In the genomic region with DNA sequence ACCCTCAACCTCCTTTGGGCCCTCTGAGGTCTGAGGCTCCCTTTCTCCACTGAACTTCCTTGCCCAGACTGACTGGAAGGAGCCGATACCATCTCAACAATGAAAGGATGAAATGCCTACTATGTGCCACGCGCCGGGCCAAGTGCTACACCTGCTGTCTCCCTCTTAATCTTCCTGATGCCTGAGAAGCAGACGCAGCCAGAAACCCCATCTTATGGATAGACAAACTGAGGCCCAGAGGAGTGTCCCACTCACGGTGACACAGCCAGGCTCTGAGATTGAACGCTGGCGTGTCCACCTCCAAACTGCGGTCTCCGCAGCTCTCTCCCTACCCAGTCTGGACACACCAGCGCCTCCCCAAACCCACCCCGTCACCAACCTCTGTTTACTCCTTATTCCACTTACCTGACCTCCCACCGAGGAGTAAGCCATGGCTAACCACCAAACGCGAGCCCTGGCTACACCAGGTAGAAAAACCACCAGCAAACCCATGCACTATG, we compare ENCODE assay signal across 3 cellular contexts.
TF ChIP-seq lines count a peak whose summit lies in the region.

No MANE protein-coding gene starts in this region.

TF ChIP-seq in HCT116, 20 proteins besides CTCF, POLR2A, EP300 and RAD21:
- TF ChIP-seq, protein P1, sequence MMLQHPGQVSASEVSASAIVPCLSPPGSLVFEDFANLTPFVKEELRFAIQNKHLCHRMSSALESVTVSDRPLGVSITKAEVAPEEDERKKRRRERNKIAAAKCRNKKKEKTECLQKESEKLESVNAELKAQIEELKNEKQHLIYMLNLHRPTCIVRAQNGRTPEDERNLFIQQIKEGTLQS (IDR thresholded peaks at IDR 0.05) = no peak
- TF ChIP-seq ZNF274 (IDR thresholded peaks at IDR 0.05; ENCODE audit: low read depth, low read length) (no peak), TCF7L2 (IDR thresholded peaks at IDR 0.05; ENCODE audit: borderline replicate concordance, extremely low read depth, insufficient read depth, insufficient read length) (no peak), EGR1 (IDR thresholded peaks at IDR 0.05; ENCODE audit: low read depth) (no peak), SP1 (IDR thresholded peaks at IDR 0.05; ENCODE audit: low read depth) (no peak), CEBPB (IDR thresholded peaks at IDR 0.05; ENCODE audit: low read depth) (no peak)
- TF ChIP-seq, protein P2, sequence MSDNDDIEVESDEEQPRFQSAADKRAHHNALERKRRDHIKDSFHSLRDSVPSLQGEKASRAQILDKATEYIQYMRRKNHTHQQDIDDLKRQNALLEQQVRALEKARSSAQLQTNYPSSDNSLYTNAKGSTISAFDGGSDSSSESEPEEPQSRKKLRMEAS (IDR thresholded peaks at IDR 0.05) = no peak

TF ChIP-seq in liver, 16 proteins besides CTCF, POLR2A, EP300 and RAD21:
- TF ChIP-seq RXRA (IDR thresholded peaks at IDR 0.05) = no peak
- TF ChIP-seq, protein P3, sequence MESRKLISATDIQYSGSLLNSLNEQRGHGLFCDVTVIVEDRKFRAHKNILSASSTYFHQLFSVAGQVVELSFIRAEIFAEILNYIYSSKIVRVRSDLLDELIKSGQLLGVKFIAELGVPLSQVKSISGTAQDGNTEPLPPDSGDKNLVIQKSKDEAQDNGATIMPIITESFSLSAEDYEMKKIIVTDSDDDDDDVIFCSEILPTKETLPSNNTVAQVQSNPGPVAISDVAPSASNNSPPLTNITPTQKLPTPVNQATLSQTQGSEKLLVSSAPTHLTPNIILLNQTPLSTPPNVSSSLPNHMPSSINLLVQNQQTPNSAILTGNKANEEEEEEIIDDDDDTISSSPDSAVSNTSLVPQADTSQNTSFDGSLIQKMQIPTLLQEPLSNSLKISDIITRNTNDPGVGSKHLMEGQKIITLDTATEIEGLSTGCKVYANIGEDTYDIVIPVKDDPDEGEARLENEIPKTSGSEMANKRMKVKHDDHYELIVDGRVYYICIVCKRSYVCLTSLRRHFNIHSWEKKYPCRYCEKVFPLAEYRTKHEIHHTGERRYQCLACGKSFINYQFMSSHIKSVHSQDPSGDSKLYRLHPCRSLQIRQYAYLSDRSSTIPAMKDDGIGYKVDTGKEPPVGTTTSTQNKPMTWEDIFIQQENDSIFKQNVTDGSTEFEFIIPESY (IDR thresholded peaks at IDR 0.05) = no peak
- TF ChIP-seq, protein P4, sequence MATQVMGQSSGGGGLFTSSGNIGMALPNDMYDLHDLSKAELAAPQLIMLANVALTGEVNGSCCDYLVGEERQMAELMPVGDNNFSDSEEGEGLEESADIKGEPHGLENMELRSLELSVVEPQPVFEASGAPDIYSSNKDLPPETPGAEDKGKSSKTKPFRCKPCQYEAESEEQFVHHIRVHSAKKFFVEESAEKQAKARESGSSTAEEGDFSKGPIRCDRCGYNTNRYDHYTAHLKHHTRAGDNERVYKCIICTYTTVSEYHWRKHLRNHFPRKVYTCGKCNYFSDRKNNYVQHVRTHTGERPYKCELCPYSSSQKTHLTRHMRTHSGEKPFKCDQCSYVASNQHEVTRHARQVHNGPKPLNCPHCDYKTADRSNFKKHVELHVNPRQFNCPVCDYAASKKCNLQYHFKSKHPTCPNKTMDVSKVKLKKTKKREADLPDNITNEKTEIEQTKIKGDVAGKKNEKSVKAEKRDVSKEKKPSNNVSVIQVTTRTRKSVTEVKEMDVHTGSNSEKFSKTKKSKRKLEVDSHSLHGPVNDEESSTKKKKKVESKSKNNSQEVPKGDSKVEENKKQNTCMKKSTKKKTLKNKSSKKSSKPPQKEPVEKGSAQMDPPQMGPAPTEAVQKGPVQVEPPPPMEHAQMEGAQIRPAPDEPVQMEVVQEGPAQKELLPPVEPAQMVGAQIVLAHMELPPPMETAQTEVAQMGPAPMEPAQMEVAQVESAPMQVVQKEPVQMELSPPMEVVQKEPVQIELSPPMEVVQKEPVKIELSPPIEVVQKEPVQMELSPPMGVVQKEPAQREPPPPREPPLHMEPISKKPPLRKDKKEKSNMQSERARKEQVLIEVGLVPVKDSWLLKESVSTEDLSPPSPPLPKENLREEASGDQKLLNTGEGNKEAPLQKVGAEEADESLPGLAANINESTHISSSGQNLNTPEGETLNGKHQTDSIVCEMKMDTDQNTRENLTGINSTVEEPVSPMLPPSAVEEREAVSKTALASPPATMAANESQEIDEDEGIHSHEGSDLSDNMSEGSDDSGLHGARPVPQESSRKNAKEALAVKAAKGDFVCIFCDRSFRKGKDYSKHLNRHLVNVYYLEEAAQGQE (IDR thresholded peaks at IDR 0.05) = no peak
- TF ChIP-seq FOXA1 (IDR thresholded peaks at IDR 0.05) = no peak
- TF ChIP-seq, protein P1 (IDR thresholded peaks at IDR 0.05) = no peak
- no peak for TF ChIP-seq GABPA (IDR thresholded peaks at IDR 0.05 in 1 of 2, conservative IDR thresholded peaks at IDR 0.05 in 1 of 2)
- no peak for TF ChIP-seq JUND (IDR thresholded peaks at IDR 0.05)
- TF ChIP-seq HNF4G (IDR thresholded peaks at IDR 0.05) = no peak
- TF ChIP-seq TAF1 (conservative IDR thresholded peaks at IDR 0.05) = no peak
- no peak for TF ChIP-seq SP1 (IDR thresholded peaks at IDR 0.05)
- TF ChIP-seq YY1 (IDR thresholded peaks at IDR 0.05) = no peak
- TF ChIP-seq NR2F2 (IDR thresholded peaks at IDR 0.05) = no peak
- no peak for TF ChIP-seq HNF4A (conservative IDR thresholded peaks at IDR 0.05)
- TF ChIP-seq FOXA2 (IDR thresholded peaks at IDR 0.05) = no peak
- no peak for TF ChIP-seq EGR1 (IDR thresholded peaks at IDR 0.05; ENCODE audit: low read depth in 2 of 2)
- TF ChIP-seq, protein P2 (IDR thresholded peaks at IDR 0.05) = no peak

TF ChIP-seq in GM23338, 12 proteins besides CTCF, POLR2A, EP300 and RAD21:
- no peak for TF ChIP-seq EZH2phosphoT487 (IDR thresholded peaks at IDR 0.05; ENCODE audit: unreplicated experiment)
